10 cellular contexts compared by ENCODE assay signal in the genomic region with DNA sequence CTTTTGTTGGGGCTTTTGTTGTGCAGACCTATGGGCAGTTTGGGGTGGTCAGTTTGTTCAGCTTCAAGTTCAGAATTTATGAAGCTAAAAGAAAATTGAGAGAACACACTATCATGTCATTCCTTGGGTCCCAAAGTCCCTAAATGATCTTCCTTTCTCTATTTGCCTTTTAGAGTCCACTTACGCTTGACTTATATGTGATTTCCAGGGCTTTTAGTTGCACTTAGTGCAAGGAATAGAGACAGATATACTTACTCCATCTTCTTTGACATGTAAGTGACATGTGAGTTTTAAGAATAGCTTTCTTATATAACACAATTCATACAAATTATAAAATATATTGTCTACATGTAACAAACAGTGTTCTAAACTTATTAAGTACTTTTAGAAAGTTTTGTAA.
"Had no signal": no experiment of that assay in that cellular context is flagged by ENCODE, and none has a peak within 500 bp of the region (broad histone marks: within the 10 kb centered on the region; RNA-seq: fewer than 3 reads in every experiment).

No MANE protein-coding gene starts in this region.

- DNase-seq: GM23248, GOT3, H7, HFFc6, KBM-7 had no signal

- H3K36me3 Mint-ChIP-seq: IgD-negative memory B cell had no signal

- H3K36me3 ChIP-seq: HAP-1 had no signal

- H3K9me3 ChIP-seq: HAP-1 had no signal

- H3K4me1 ChIP-seq: HAP-1 had no signal

- H2AFZ ChIP-seq: GM23248 had no signal

- H3K4me3 Mint-ChIP-seq: HFFc6, IgD-negative memory B cell had no signal

- H3K4me3 ChIP-seq: GM23248, HAP-1 had no signal

- H3K27ac Mint-ChIP-seq: HFFc6, IgD-negative memory B cell had no signal

- H3K27me3 Mint-ChIP-seq: IgD-negative memory B cell had no signal

- H3K27ac ChIP-seq: GM23248, HL-60 had no signal

- H3K4me1 Mint-ChIP-seq: IgD-negative memory B cell had no signal

- ATAC-seq: HCT116, HepG2 had no signal

- H3K9ac ChIP-seq: GM23248 had no signal
